ENCODE assay signal across 9 cellular contexts in the genomic region with DNA sequence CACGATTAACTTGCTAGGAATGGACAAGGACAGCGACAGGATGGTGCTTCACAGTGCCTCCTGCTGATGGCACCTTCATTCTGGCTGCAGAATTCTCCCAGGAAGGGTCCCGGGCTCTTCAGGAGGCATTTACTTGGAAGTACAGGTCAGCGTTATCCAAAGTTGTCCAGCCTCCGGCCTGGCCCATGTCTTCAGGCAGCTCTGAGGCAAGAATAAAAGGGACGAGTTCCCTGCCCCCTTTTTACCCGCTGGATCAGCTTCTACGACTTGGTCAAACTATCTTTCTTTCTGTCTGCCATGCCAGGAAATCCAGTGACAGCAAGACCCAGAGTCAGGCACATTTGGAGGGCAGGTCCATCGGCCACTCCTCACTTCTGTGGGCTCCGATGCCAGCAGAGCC. TPM values are rescaled to one million over a fixed set of nuclear protein-coding genes. Genes with fewer than 3 reads are reported as not detected.
"Had no signal": no experiment of that assay in that cellular context is flagged by ENCODE, and none has a peak within 500 bp of the region (broad histone marks: within the 10 kb centered on the region; RNA-seq: fewer than 3 reads in every experiment).

No MANE protein-coding gene starts in this region.

- DNase-seq: GOT3, H7, HFFc6, KG1 had no signal

- H3K4me3 Mint-ChIP-seq: HFFc6, IgD-negative memory B cell had no signal

- H3K27me3 Mint-ChIP-seq: IgD-negative memory B cell had no signal

- ATAC-seq: HCT116, HepG2 had no signal

- H3K9me3 ChIP-seq: HAP-1 had no signal

- H3K27ac Mint-ChIP-seq: HFFc6, IgD-negative memory B cell had no signal

- H3K4me3 ChIP-seq: HAP-1 had no signal

- FAIRE-seq: HepG2 had no signal

- H3K27ac ChIP-seq: HL-60 had no signal

- H3K4me1 ChIP-seq: HAP-1 had no signal

- H3K9me3 Mint-ChIP-seq: HFFc6, IgD-negative memory B cell had no signal

RNA-seq across cellular contexts. Expression of a gene that starts 23.4 kb away (rescaled TPM):
- polyA plus RNA-seq: HepG2, IgD-negative memory B cell had no signal
